ENCODE assay signal across 24 cellular contexts in genomic region chr2:88233216-88233615, GRCh38.
"Had no signal": no experiment of that assay in that cellular context is flagged by ENCODE, and none has a peak within 500 bp of the region (broad histone marks: within the 10 kb centered on the region; RNA-seq: fewer than 3 reads in every experiment).

No MANE protein-coding gene starts in this region.

- H3K27ac ChIP-seq: colonic mucosa, coronary artery, dorsolateral prefrontal cortex, epithelial cell of prostate, esophagus muscularis mucosa, esophagus squamous epithelium, foreskin keratinocyte, gastrocnemius medialis, gastroesophageal sphincter, heart left ventricle, heart right ventricle had no signal

- H3K27me3 Mint-ChIP-seq: dendritic cell treated with granulocyte-macrophage colony-stimulating factor and Interleukin-4, amounts not matched to agents 40 ng/mL and 50 ng/mL, for 4 days had no signal

- H3K9me3 Mint-ChIP-seq: dendritic cell treated with granulocyte-macrophage colony-stimulating factor and Interleukin-4, amounts not matched to agents 40 ng/mL and 50 ng/mL, for 4 days; effector memory CD8-positive, alpha-beta T cell had no signal

- H3K36me3 ChIP-seq: colonic mucosa, esophagus muscularis mucosa, esophagus squamous epithelium, gastrocnemius medialis, gastroesophageal sphincter, heart left ventricle, heart right ventricle had no signal

- H3K4me3 Mint-ChIP-seq: dendritic cell treated with granulocyte-macrophage colony-stimulating factor and Interleukin-4, amounts not matched to agents 40 ng/mL and 50 ng/mL, for 4 days; effector memory CD8-positive, alpha-beta T cell had no signal

- H3K4me3 ChIP-seq: colonic mucosa, coronary artery, dorsolateral prefrontal cortex, esophagus muscularis mucosa, esophagus squamous epithelium, gastrocnemius medialis, gastroesophageal sphincter, heart left ventricle, heart right ventricle had no signal

- H3K9me3 ChIP-seq: colonic mucosa, esophagus muscularis mucosa, esophagus squamous epithelium, gastrocnemius medialis, gastroesophageal sphincter, heart left ventricle, heart right ventricle had no signal

- ATAC-seq: effector memory CD8-positive, alpha-beta T cell; esophagus mucosa; foreskin keratinocyte; gastrocnemius medialis; gastroesophageal sphincter; heart left ventricle; heart right ventricle had no signal

- H3K27ac Mint-ChIP-seq: dendritic cell treated with granulocyte-macrophage colony-stimulating factor and Interleukin-4, amounts not matched to agents 40 ng/mL and 50 ng/mL, for 4 days; effector memory CD8-positive, alpha-beta T cell had no signal

- H3K4me1 ChIP-seq: colonic mucosa, esophagus muscularis mucosa, esophagus squamous epithelium, foreskin keratinocyte, gastrocnemius medialis, gastroesophageal sphincter, heart left ventricle, heart right ventricle had no signal

- DNase-seq: colonic mucosa; cortex of kidney; dermis blood vessel endothelial cell; dorsolateral prefrontal cortex; effector CD4-positive, alpha-beta T cell; effector CD8-positive, alpha-beta T cell; effector memory CD4-positive, alpha-beta T cell; effector memory CD8-positive, alpha-beta T cell; erythroblast; esophagus squamous epithelium; foreskin fibroblast; foreskin keratinocyte; foreskin melanocyte; gastrocnemius medialis; glutamatergic neuron; head of caudate nucleus; heart left ventricle; heart right ventricle had no signal

- H3K27me3 ChIP-seq: colonic mucosa, esophagus muscularis mucosa, foreskin keratinocyte, gastrocnemius medialis, gastroesophageal sphincter, heart left ventricle had no signal
